22 cellular contexts compared by ENCODE assay signal in genomic region chr2:177193240-177193639, GRCh38. TPM values are rescaled to one million over a fixed set of nuclear protein-coding genes. Genes with fewer than 3 reads are reported as not detected.
DNase-seq lines count a peak whose midpoint lies in the region; ATAC-seq and TF ChIP-seq lines count a peak whose summit lies in the region.
"Had no signal": no experiment of that assay in that cellular context is flagged by ENCODE, and none has a peak within 500 bp of the region (broad histone marks: within the 10 kb centered on the region; RNA-seq: fewer than 3 reads in every experiment).

No MANE protein-coding gene starts in this region.

- H3K4me3 ChIP-seq in MM.1S (ENCODE audit: low read length) (no peak overlapping the region), Caco-2 (ENCODE audit: low read depth, low read length) (no peak overlapping the region), MG63 (no peak overlapping the region)
- H3K4me3 ChIP-seq: SJSA1, tibial artery had no signal

- DNase-seq in MM.1S (peak; percentile 44), Caco-2 (no peak), posterior cingulate gyrus (no peak), ureter (ENCODE audit: low spot score) (no peak), MG63 (no peak)
- DNase-seq: activated CD4-positive, alpha-beta T cell treated with anti-CD3 and anti-CD28 coated beads, Interleukin-2, amount 50 U/mL, for 48 hours; CD4-positive, alpha-beta memory T cell; DMS79; endodermal cell; glutamatergic neuron; NCI-H1694; stimulated activated naive CD8-positive, alpha-beta T cell treated with anti-CD3 and anti-CD28 coated beads, Interleukin-15, Interleukin-2, amounts not matched to agents 100 U/mL and 50 U/mL, for 24 hours; T-helper 17 cell; tibial artery had no signal

- H3K36me3 Mint-ChIP-seq in Caco-2 (ENCODE audit: insufficient read depth, unreplicated experiment) = no peaks in the 10 kb centered on the region
- H3K36me3 Mint-ChIP-seq: activated naive CD8-positive, alpha-beta T cell; brain; CD4-positive, alpha-beta memory T cell; mesothelial cell of epicardium had no signal

- POLR2A ChIA-PET in Caco-2 (lab: Charles Lee) = no interaction called here

- CTCF ChIA-PET in Caco-2 (lab: Charles Lee) = no interaction called here

- H3K27ac ChIP-seq in MM.1S (ENCODE audit: low read length) = no peak overlapping the region
- H3K27ac ChIP-seq: SJSA1, tibial artery had no signal

- TF ChIP-seq CTCF in MM.1S (IDR thresholded peaks at IDR 0.05; ENCODE audit: low read length) (no peak), Caco-2 (IDR thresholded peaks at IDR 0.05; ENCODE audit: insufficient read depth in 1 of 2, low read depth in 1 of 2, low read length in 1 of 2, severe bottlenecking in 1 of 2, unreplicated experiment in 1 of 2) (no peak)

- peak overlapping the region; percentile 33 for H3K4me2 ChIP-seq in MM.1S (ENCODE audit: low read depth, low read length)

- no peaks in the 10 kb centered on the region for H3K9me2 ChIP-seq in MM.1S (replicated peaks; ENCODE audit: insufficient read depth, low read length)

- H3K4me3 Mint-ChIP-seq in Caco-2 (ENCODE audit: unreplicated experiment) = no peak overlapping the region
- H3K4me3 Mint-ChIP-seq: activated naive CD8-positive, alpha-beta T cell; brain; endodermal cell; mesothelial cell of epicardium; T-helper 17 cell had no signal

- no peaks in the 10 kb centered on the region for H3K9me3 Mint-ChIP-seq in Caco-2 (ENCODE audit: unreplicated experiment)
- H3K9me3 Mint-ChIP-seq: brain; CD4-positive, alpha-beta memory T cell; endodermal cell; mesothelial cell of epicardium had no signal

- H3K9ac ChIP-seq in MM.1S (ENCODE audit: low read length) = no peak overlapping the region

- no peaks in the 10 kb centered on the region for H3K27me3 Mint-ChIP-seq in Caco-2 (ENCODE audit: insufficient read depth, unreplicated experiment)
- H3K27me3 Mint-ChIP-seq: activated naive CD8-positive, alpha-beta T cell; brain; CD4-positive, alpha-beta memory T cell; T-helper 17 cell had no signal

- H3K4me1 ChIP-seq in MM.1S (ENCODE audit: low read length) (no peaks in the 10 kb centered on the region; the same call in 1 of the 2 replicates), Caco-2 (peaks cover 12% of the 10 kb centered on the region)
- H3K4me1 ChIP-seq: SJSA1, tibial artery had no signal

- peak; percentile 61 for ATAC-seq in GM18498 (IDR thresholded peaks at IDR 0.05; ENCODE audit: unreplicated experiment)
- peak; percentile 76 for ATAC-seq in GM19351 (IDR thresholded peaks at IDR 0.05; ENCODE audit: unreplicated experiment)
- ATAC-seq in GM21825 (IDR thresholded peaks at IDR 0.05; ENCODE audit: unreplicated experiment) = peak; percentile 55
- ATAC-seq: Panc1; stimulated activated naive CD8-positive, alpha-beta T cell treated with anti-CD3 and anti-CD28 coated beads, Interleukin-15, Interleukin-2, amounts not matched to agents 100 U/mL and 50 U/mL, for 24 hours; T-helper 17 cell had no signal

- H3K4me1 Mint-ChIP-seq in Caco-2 (ENCODE audit: low read depth, unreplicated experiment) = peaks cover 8% of the 10 kb centered on the region
- H3K4me1 Mint-ChIP-seq: brain; CD4-positive, alpha-beta memory T cell; endodermal cell; T-helper 17 cell had no signal

- no peaks in the 10 kb centered on the region for H4K20me1 ChIP-seq in MM.1S (ENCODE audit: insufficient read depth, low read length)

- H3K27ac Mint-ChIP-seq in Caco-2 (ENCODE audit: unreplicated experiment) = no peak overlapping the region
- H3K27ac Mint-ChIP-seq: activated naive CD8-positive, alpha-beta T cell; brain; endodermal cell; mesothelial cell of epicardium; T-helper 17 cell had no signal

- H3K36me3 ChIP-seq in MM.1S (replicated peaks; ENCODE audit: insufficient read depth, low read length) (no peaks in the 10 kb centered on the region), Caco-2 (ENCODE audit: control insufficient read depth, insufficient read depth, low read length) (no peaks in the 10 kb centered on the region), MG63 (no peaks in the 10 kb centered on the region)
- H3K36me3 ChIP-seq: SJSA1, tibial artery had no signal

- no peaks in the 10 kb centered on the region for H3K9me3 ChIP-seq in MM.1S (replicated peaks; ENCODE audit: insufficient read depth, low read length)
- H3K9me3 ChIP-seq in Caco-2 = no peaks in the 10 kb centered on the region
- no peaks in the 10 kb centered on the region for H3K9me3 ChIP-seq in MG63
- H3K9me3 ChIP-seq: SJSA1, tibial artery had no signal

- no peaks in the 10 kb centered on the region for H3K79me2 ChIP-seq in MM.1S (ENCODE audit: low read length)

- no peaks in the 10 kb centered on the region for H3K27me3 ChIP-seq in MM.1S (replicated peaks; ENCODE audit: insufficient read depth, low read length)
- no peaks in the 10 kb centered on the region for H3K27me3 ChIP-seq in Caco-2 (replicated peaks; ENCODE audit: control insufficient read depth, insufficient read depth, low read length)
- no peaks in the 10 kb centered on the region for H3K27me3 ChIP-seq in MG63
- H3K27me3 ChIP-seq: SJSA1, tibial artery had no signal

- no TSS peak for BruUV-seq in Caco-2 (replicated peaks; lab: Mats Ljungman, UMichigan)

- H3F3A ChIP-seq in MM.1S (ENCODE audit: insufficient read depth, low read length) = no peaks in the 10 kb centered on the region

- peak overlapping the region; percentile 29; the same call in 1 of the 2 replicates for H2AFZ ChIP-seq in MM.1S (ENCODE audit: low read length)

- intact Hi-C loops in Caco-2 (cut with micrococcal nuclease; ENCODE audit: unreplicated experiment) = no loop called here
- intact Hi-C loops in posterior cingulate gyrus (cut with DNase I) = no loop called here

RNA-seq across cellular contexts. Expression of gene HNRNPA3, which starts 19.4 kb away (rescaled TPM):
- 322 and 332 TPM in 2 replicates for total RNA-seq in Caco-2 (2022)
- 251 TPM for total RNA-seq in ureter
- 21.1 and 36.5 TPM in 2 replicates for total RNA-seq in MG63 (2014; rRNA removed; shearing (Covaris generic); ENCODE audit: low replicate concordance)
